Comparison of ENCODE assay signal across 8 cellular contexts in the genomic region with DNA sequence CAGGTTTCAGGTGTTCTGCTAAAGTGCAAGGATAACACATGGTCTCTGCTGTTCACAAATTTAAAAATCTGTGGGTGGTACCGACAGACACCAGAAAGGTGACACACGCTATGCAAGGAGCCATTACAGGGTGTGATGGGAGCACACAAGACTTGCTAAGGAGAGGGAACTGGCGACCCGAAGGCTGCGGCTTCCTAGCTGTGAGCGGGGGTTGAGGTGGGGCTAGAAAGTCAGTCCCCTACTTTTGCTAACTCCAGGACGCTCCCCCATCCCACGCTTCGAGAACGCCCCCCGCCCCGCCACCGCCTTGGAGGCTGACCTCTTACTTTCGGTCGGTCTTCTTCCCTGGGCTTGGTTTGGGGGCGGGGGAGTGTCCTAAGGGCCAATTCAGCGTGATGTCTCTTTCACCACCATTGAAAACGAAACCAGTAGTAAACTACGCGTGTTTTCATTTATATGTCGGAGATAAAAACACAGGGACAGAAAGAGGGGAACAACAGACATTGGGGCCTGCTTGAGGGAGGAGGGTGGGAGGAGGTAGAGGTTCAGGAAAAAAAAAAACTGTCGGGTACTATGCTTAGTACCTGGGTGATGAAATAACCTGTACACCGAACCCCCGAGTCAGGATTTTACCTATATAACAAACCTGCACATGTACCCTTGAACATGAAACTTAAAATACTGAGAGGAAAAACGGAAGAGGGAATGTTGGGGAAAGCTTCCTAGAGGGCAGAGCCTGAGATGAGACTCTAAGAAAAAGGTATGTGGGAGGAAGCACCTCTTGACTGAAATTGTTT. TPM values are rescaled to one million over a fixed set of nuclear protein-coding genes. Genes with fewer than 3 reads are reported as not detected.
DNase-seq lines count a peak whose midpoint lies in the region; TF ChIP-seq lines count a peak whose summit lies in the region.

No MANE protein-coding gene starts in this region.

- H3K4me3 ChIP-seq in AG10803 (ENCODE audit: low read length) (peak overlapping the region; percentile 77), HAP-1 (peak overlapping the region; percentile 82), colonic mucosa (peak overlapping the region; percentile 51)

- H3K36me3 ChIP-seq in HAP-1 (replicated peaks): peaks cover 31% of the 10 kb centered on the region
- H3K36me3 ChIP-seq in colonic mucosa: no peaks in the 10 kb centered on the region

- H3K9ac ChIP-seq in colonic mucosa (ENCODE audit: low read depth in 2 of 2, low read length in 2 of 2): peak overlapping the region; percentile 53 to 99

- H3K27me3 ChIP-seq in HAP-1 (ENCODE audit: low read depth) (no peaks in the 10 kb centered on the region), colonic mucosa (no peaks in the 10 kb centered on the region)

- H3K27ac ChIP-seq in colonic mucosa: peak overlapping the region; percentile 96

- H3K9me3 ChIP-seq in HAP-1 (no peaks in the 10 kb centered on the region), colonic mucosa (no peaks in the 10 kb centered on the region)

- intact Hi-C loops in colonic mucosa (cut with DNase I): no loop called here

- peaks cover 30% of the 10 kb centered on the region for H3K4me1 ChIP-seq in HAP-1
- H3K4me1 ChIP-seq in colonic mucosa: peaks cover 21% of the 10 kb centered on the region

- TF ChIP-seq CTCF in AG10803 (conservative IDR thresholded peaks at IDR 0.05; ENCODE audit: low read length) (no peak), colonic mucosa (IDR thresholded peaks at IDR 0.05) (no peak)

- in situ Hi-C loops in HAP-1 (cut with MboI; ENCODE audit: low sequenced_read_pairs): no loop called here

- DNase-seq in AG10803 (ENCODE audit: low read depth): peak; percentile 55
- DNase-seq in HAP-1 (ENCODE audit: low spot score in 2 of 2): peak in 1 of 2 experiments; percentile 69
- DNase-seq in T-helper 9 cell: peak; percentile 38
- peak; percentile 79 for DNase-seq in colonic mucosa
- DNase-seq in medulla oblongata (ENCODE audit: extremely low spot score): peak; percentile 58
- peak; percentile 72 for DNase-seq in stimulated activated naive CD4-positive, alpha-beta T cell treated with Interleukin-2 at 50 U/mL for 16 hours (lab: John Stamatoyannopoulos, UW)
- DNase-seq in cerebellar cortex (ENCODE audit: low spot score): no peak
- no peak for DNase-seq in SW 1271 (lab: John Stamatoyannopoulos, UW)

RNA-seq across cellular contexts. Expression of gene CKS1B, which starts 1.1 kb away (rescaled TPM):
- total RNA-seq in colonic mucosa: 10 to 100 TPM; 49.5 to 76.5 TPM

RNA-seq across cellular contexts. Expression of gene SHC1, which starts 5.1 kb away (rescaled TPM):
- 100 to 1,000 TPM in 1 of 2 donors, 10 to 100 TPM in 1; 98.3 to 104 TPM for total RNA-seq in colonic mucosa

RNA-seq across cellular contexts. Expression of gene FLAD1, which starts 7.5 kb away (rescaled TPM):
- total RNA-seq in colonic mucosa: 10 to 100 TPM; 28.2 to 46.1 TPM

RNA-seq across cellular contexts. Expression of gene PYGO2, which starts 14.0 kb away (rescaled TPM):
- 10 to 100 TPM; 25.8 to 33.8 TPM for total RNA-seq in colonic mucosa

RNA-seq across cellular contexts. Expression of gene LENEP, which starts 17.8 kb away (rescaled TPM):
- total RNA-seq in colonic mucosa: not detected

Comparison
In these comparisons a context has a peak if more than half of its experiments do, and no peak if none do; other contexts are left out.
1. DNase-seq: peak in AG10803 (single experiment), T-helper 9 cell (single experiment), colonic mucosa (single experiment), medulla oblongata (single experiment) and stimulated activated naive CD4-positive, alpha-beta T cell treated with Interleukin-2 at 50 U/mL for 16 hours (single experiment); none in cerebellar cortex (single experiment) and SW 1271 (0 of 2).
2. Peak in every context shown above with its lines, with median percentiles within 50 percentile points of each other: H3K4me3 ChIP-seq.